16 cellular contexts compared by ENCODE assay signal in the genomic region with DNA sequence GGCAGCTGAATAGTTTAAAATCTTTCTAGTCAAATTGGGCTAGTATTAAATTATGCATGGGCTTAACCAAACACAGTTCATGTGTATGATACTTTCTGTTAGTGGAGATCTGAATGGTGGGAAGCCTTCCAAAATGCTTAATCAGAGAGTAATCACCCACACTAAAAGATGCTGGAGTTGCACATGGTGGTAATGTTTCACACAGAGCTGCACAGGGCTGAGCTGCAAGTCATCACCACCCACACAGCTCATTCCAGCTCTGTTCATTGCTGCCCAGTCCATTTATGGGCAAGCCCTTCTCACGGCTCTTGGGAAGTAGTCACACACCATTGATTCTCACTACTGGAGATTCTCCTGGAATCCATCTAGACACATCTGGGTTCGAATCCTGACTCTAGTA.
DNase-seq lines count a peak whose midpoint lies in the region; ATAC-seq and TF ChIP-seq lines count a peak whose summit lies in the region.
"Had no signal": no experiment of that assay in that cellular context is flagged by ENCODE, and none has a peak within 500 bp of the region (broad histone marks: within the 10 kb centered on the region; RNA-seq: fewer than 3 reads in every experiment).

No MANE protein-coding gene starts in this region.

- H4K20me1 ChIP-seq in mammary epithelial cell (ENCODE audit: insufficient read depth, low read length): no peaks in the 10 kb centered on the region

- no peak overlapping the region for H3K4me2 ChIP-seq in mammary epithelial cell (ENCODE audit: insufficient read depth, low read depth, low read length)

- H3K4me3 ChIP-seq in AG04449 (ENCODE audit: low read depth, low read length) (no peak overlapping the region), HFF-Myc (replicated peaks; ENCODE audit: low read depth, low read length) (no peak overlapping the region), mammary epithelial cell (replicated peaks in 1 of 3; ENCODE audit: insufficient read depth in 1 of 3, low read depth in 2 of 3, low read length in 3 of 3) (no peak overlapping the region), psoas muscle (no peak overlapping the region), right atrium auricular region (no peak overlapping the region)
- H3K4me3 ChIP-seq: lower lobe of right lung, pancreas had no signal

- in situ Hi-C loops in mammary epithelial cell (cut with MboI; ENCODE audit: low sequenced_read_pairs in 2 of 2): no loop called here

- no TSS peak for BruUV-seq in mammary epithelial cell (replicated peaks; lab: Mats Ljungman, UMichigan)

- H3K9me3 ChIP-seq in mammary epithelial cell (replicated peaks; ENCODE audit: insufficient read depth, low read length) (no peaks in the 10 kb centered on the region), psoas muscle (no peaks in the 10 kb centered on the region), right atrium auricular region (no peaks in the 10 kb centered on the region)
- H3K9me3 ChIP-seq: lower lobe of right lung, pancreas had no signal

- H3K9ac ChIP-seq in mammary epithelial cell (ENCODE audit: insufficient read depth, low read length): no peak overlapping the region

- 23% methylated on average over 2 of the region's 2 CpGs for WGBS in mammary epithelial cell (ENCODE audit: low coverage, missing lambda C conversion rate)
- 48 to 56% (median 56%) methylated on average over 2 of the region's 2 CpGs for WGBS in psoas muscle, 3 donors

- ATAC-seq in psoas muscle: no peak
- ATAC-seq: activated CD4-positive, alpha-beta T cell treated with anti-CD3 and anti-CD28 coated beads for 36 hours; lower lobe of right lung; pancreas had no signal

- CTCF ChIA-PET in AG04449 (lab: Yijun Ruan, JAX): no interaction called here
- CTCF ChIA-PET in mammary epithelial cell (lab: Charles Lee; ENCODE audit: low non-redundant PET): no interaction called here

- H3K36me3 ChIP-seq in mammary epithelial cell (ENCODE audit: insufficient read depth, low read length): no peaks in the 10 kb centered on the region
- no peaks in the 10 kb centered on the region for H3K36me3 ChIP-seq in psoas muscle (ENCODE audit: insufficient read depth in 1 of 2, low read depth in 1 of 2)
- H3K36me3 ChIP-seq in right atrium auricular region: no peaks in the 10 kb centered on the region
- H3K36me3 ChIP-seq: lower lobe of right lung, pancreas had no signal

- H3K79me2 ChIP-seq in mammary epithelial cell (ENCODE audit: insufficient read depth, low read length): no peaks in the 10 kb centered on the region

- H3K27ac ChIP-seq in mammary epithelial cell (ENCODE audit: insufficient read depth, low read depth, low read length) (no peak overlapping the region), psoas muscle (no peak overlapping the region), right atrium auricular region (no peak overlapping the region)
- H3K27ac ChIP-seq: lower lobe of right lung, pancreas had no signal

- TF ChIP-seq CTCF in AG04449 (IDR thresholded peaks at IDR 0.05; ENCODE audit: insufficient read depth, low read length, missing control alignments): no peak
- no peak for TF ChIP-seq CTCF in HFF-Myc (IDR thresholded peaks at IDR 0.05; ENCODE audit: low read depth, low read length, missing control alignments)
- TF ChIP-seq CTCF in mammary epithelial cell (conservative IDR thresholded peaks at IDR 0.05 in 1 of 2, IDR thresholded peaks at IDR 0.05 in 1 of 2; ENCODE audit: extremely low read depth in 1 of 2, insufficient read depth in 1 of 2, low read depth in 1 of 2, low read length in 2 of 2): no peak
- TF ChIP-seq CTCF in psoas muscle (IDR thresholded peaks at IDR 0.05): no peak
- TF ChIP-seq CTCF in right atrium auricular region (IDR thresholded peaks at IDR 0.05): no peak

- dilution Hi-C loops in mammary epithelial cell (cut with HindIII; ENCODE audit: low sequenced_read_pairs): no loop called here

- H3K27me3 ChIP-seq in mammary epithelial cell (ENCODE audit: insufficient read depth, low read length): no peaks in the 10 kb centered on the region
- H3K27me3 ChIP-seq in psoas muscle (ENCODE audit: insufficient read depth in 3 of 3, low read length in 2 of 3): no peaks in the 10 kb centered on the region
- H3K27me3 ChIP-seq in right atrium auricular region: no peaks in the 10 kb centered on the region
- H3K27me3 ChIP-seq: pancreas had no signal

- intact Hi-C loops in mammary epithelial cell (cut with micrococcal nuclease) (no loop called here), psoas muscle (cut with DNase I) (loop anchor here in 1 of 2 donors (10.0 kb wide), 1 partner anchor 294 kb away; no protein-coding TSS in a partner anchor)

- no peaks in the 10 kb centered on the region for H3K4me1 ChIP-seq in mammary epithelial cell (ENCODE audit: insufficient read depth, low read length)
- H3K4me1 ChIP-seq in psoas muscle: no peaks in the 10 kb centered on the region
- no peaks in the 10 kb centered on the region for H3K4me1 ChIP-seq in right atrium auricular region
- H3K4me1 ChIP-seq: lower lobe of right lung, pancreas had no signal

- POLR2A ChIA-PET in AG04449 (lab: Yijun Ruan, JAX): interaction anchor here (0.5 to 1.0 kb wide), 2 partner anchors 234 to 377 kb away, joined by 3 read pairs; no protein-coding TSS in a partner anchor

- H2AFZ ChIP-seq in mammary epithelial cell (ENCODE audit: low read depth, low read length): no peak overlapping the region

- DNase-seq in AG04449 (ENCODE audit: low read depth, low spot score) (peak; percentile 80), HFF-Myc (ENCODE audit: extremely low read depth, low read depth) (peak; percentile 12), mammary epithelial cell (peak; percentile 67), islet precursor cell (peak; percentile 57), NCI-H510A (lab: John Stamatoyannopoulos, UW) (no peak), psoas muscle (no peak), right atrium auricular region (ENCODE audit: low spot score) (no peak)
- no peak for DNase-seq in effector CD8-positive, alpha-beta T cell (lab: John Stamatoyannopoulos, UW)
- DNase-seq: activated CD4-positive, alpha-beta T cell treated with anti-CD3 and anti-CD28 coated beads for 36 hours; activated naive CD4-positive, alpha-beta T cell treated with Interleukin-2 at 50 U/mL for 16 hours; CD8-positive, alpha-beta memory T cell; GDM1; lower lobe of right lung; NCI-H146; pancreas; T-helper 9 cell had no signal

Comparison
In these comparisons a context has a peak if more than half of its experiments do, and no peak if none do; other contexts are left out.
1. DNase-seq: peak in AG04449 (single experiment), HFF-Myc (single experiment), mammary epithelial cell (single experiment) and islet precursor cell (single experiment); none in effector CD8-positive, alpha-beta T cell (single experiment), NCI-H510A (single experiment), psoas muscle (0 of 2) and right atrium auricular region (single experiment).